In genomic region chr6:149860834-149861602, GRCh38 we compare ENCODE assay signal across 1 cellular context.
TF ChIP-seq lines count a peak whose summit lies in the region.

No MANE protein-coding gene starts in this region.

TF ChIP-seq in HepG2, 621 proteins besides CTCF, POLR2A, EP300 and RAD21 (continued from another document and continues in another):
- TF ChIP-seq THRA (CRISPR knock-in tag; IDR thresholded peaks at IDR 0.05; ENCODE audit: borderline replicate concordance) = peak; percentile 96
- TF ChIP-seq ZNF746 (CRISPR knock-in tag; IDR thresholded peaks at IDR 0.05) = no peak; the same call in 1 of the 2 replicates
- TF ChIP-seq ARNT2 (CRISPR knock-in tag; IDR thresholded peaks at IDR 0.05; ENCODE audit: low read depth) = peak; percentile 87; the same call in 1 of the 2 replicates
- TF ChIP-seq ZNF142 (CRISPR knock-in tag; IDR thresholded peaks at IDR 0.05) = no peak; the same call in 1 of the 2 replicates
- TF ChIP-seq ARNT (IDR thresholded peaks at IDR 0.05) = peak; percentile 73; the same call in 1 of the 2 replicates
- no peak for TF ChIP-seq ZNF30 (CRISPR knock-in tag; IDR thresholded peaks at IDR 0.05)
- TF ChIP-seq ZNF83 (CRISPR knock-in tag; IDR thresholded peaks at IDR 0.05; ENCODE audit: borderline replicate concordance) = no peak
- TF ChIP-seq EZH2 (conservative IDR thresholded peaks at IDR 0.05; ENCODE audit: low read depth, low read length) = no peak
- TF ChIP-seq CSRNP2 (CRISPR knock-in tag; conservative IDR thresholded peaks at IDR 0.05; ENCODE audit: low read depth) = no peak
- peak; percentile 39; the same call in 1 of the 2 replicates for TF ChIP-seq ZNF589 (CRISPR knock-in tag; conservative IDR thresholded peaks at IDR 0.05)
- no peak for TF ChIP-seq CBX2 (IDR thresholded peaks at IDR 0.05; ENCODE audit: low read depth, low read length)
- TF ChIP-seq CBX2 (CRISPR knock-in tag; IDR thresholded peaks at IDR 0.05; ENCODE audit: low read depth) = no peak; the same call in 1 of the 2 replicates
- no peak; the same call in 1 of the 2 replicates for TF ChIP-seq MEIS1 (CRISPR knock-in tag; IDR thresholded peaks at IDR 0.05; ENCODE audit: borderline replicate concordance)
- no peak for TF ChIP-seq ZNF10 (CRISPR knock-in tag; IDR thresholded peaks at IDR 0.05; ENCODE audit: borderline replicate concordance, low read depth)
- peak; percentile 34; the same call in 1 of the 2 replicates for TF ChIP-seq ZNF652 (CRISPR knock-in tag; IDR thresholded peaks at IDR 0.05; ENCODE audit: borderline replicate concordance, low read depth)
- TF ChIP-seq RERE (CRISPR knock-in tag; IDR thresholded peaks at IDR 0.05; ENCODE audit: low read depth) = peak; percentile 67; the same call in 1 of the 2 replicates
- peak; percentile 57; the same call in 1 of the 2 replicates for TF ChIP-seq ZNF274 (CRISPR knock-in tag; IDR thresholded peaks at IDR 0.05)
- TF ChIP-seq ZNF687 (CRISPR knock-in tag; IDR thresholded peaks at IDR 0.05) = peak; percentile 50
- no peak for TF ChIP-seq MTF2 (CRISPR knock-in tag; IDR thresholded peaks at IDR 0.05; ENCODE audit: borderline replicate concordance)
- peak; percentile 66 for TF ChIP-seq HMGXB3 (CRISPR knock-in tag; IDR thresholded peaks at IDR 0.05; ENCODE audit: borderline replicate concordance)
- TF ChIP-seq ZNF629 (CRISPR knock-in tag; conservative IDR thresholded peaks at IDR 0.05) = peak; percentile 7; the same call in 1 of the 2 replicates
- TF ChIP-seq HIVEP1 (CRISPR knock-in tag; IDR thresholded peaks at IDR 0.05) = no peak; the same call in 1 of the 2 replicates
- TF ChIP-seq JUNB (CRISPR knock-in tag; IDR thresholded peaks at IDR 0.05; ENCODE audit: borderline replicate concordance) = no peak
- peak; percentile 80 for TF ChIP-seq MIER3 (CRISPR knock-in tag; IDR thresholded peaks at IDR 0.05; ENCODE audit: borderline replicate concordance)
- TF ChIP-seq LRRFIP1 (CRISPR knock-in tag; conservative IDR thresholded peaks at IDR 0.05) = no peak
- TF ChIP-seq ZNF644 (CRISPR knock-in tag; IDR thresholded peaks at IDR 0.05; ENCODE audit: low read depth) = peak; percentile 78
